In genomic region chr2:104447831-104448434, GRCh38 we compare ENCODE assay signal across 11 cellular contexts.
A peak's percentile ranks its signal among the peaks of the same experiment; 100 is the strongest.
DNase-seq lines count a peak whose midpoint lies in the region; ATAC-seq and TF ChIP-seq lines count a peak whose summit lies in the region.
"Had no signal": no experiment of that assay in that cellular context is flagged by ENCODE, and none has a peak within 500 bp of the region (broad histone marks: within the 10 kb centered on the region; RNA-seq: fewer than 3 reads in every experiment).

No MANE protein-coding gene starts in this region.

- peak; percentile 83 to 88 for TF ChIP-seq RAD21 in liver (IDR thresholded peaks at IDR 0.05)

- no peaks in the 10 kb centered on the region for H3K27me3 ChIP-seq in CD4-positive, alpha-beta memory T cell (ENCODE audit: insufficient read depth, low read length)
- H3K27me3 ChIP-seq in liver (ENCODE audit: control insufficient read depth in 4 of 4, insufficient read depth in 4 of 4, low read length in 3 of 4) (no peaks in the 10 kb centered on the region), HAP-1 (ENCODE audit: low read depth) (no peaks in the 10 kb centered on the region)

- H3K36me3 ChIP-seq in CD4-positive, alpha-beta memory T cell (ENCODE audit: insufficient read depth, low read length), result no peaks in the 10 kb centered on the region
- H3K36me3 ChIP-seq in liver (ENCODE audit: control insufficient read depth in 4 of 4, insufficient read depth in 3 of 4, low read depth in 1 of 4, low read length in 3 of 4) (no peaks in the 10 kb centered on the region), HAP-1 (replicated peaks) (no peaks in the 10 kb centered on the region)

- H3K4me1 ChIP-seq in CD4-positive, alpha-beta memory T cell (ENCODE audit: insufficient read depth, low read length), result peaks cover 4% of the 10 kb centered on the region
- H3K4me1 ChIP-seq in liver (ENCODE audit: control insufficient read depth in 4 of 4, insufficient read depth in 4 of 4, low read length in 3 of 4) (peaks cover 0 to 5% (median 0%) of the 10 kb centered on the region in 4 donors), HAP-1 (no peaks in the 10 kb centered on the region)
- H3K4me1 ChIP-seq: parathyroid adenoma had no signal

- no peak overlapping the region for H3K4me3 ChIP-seq in CD4-positive, alpha-beta memory T cell (ENCODE audit: low read length in 2 of 2)
- H3K4me3 ChIP-seq in liver (ENCODE audit: low read depth in 1 of 3, low read length in 3 of 3) (peak overlapping the region; percentile 45 to 68 (median 47)), HAP-1 (no peak overlapping the region)

- H3K27ac ChIP-seq in CD4-positive, alpha-beta memory T cell (ENCODE audit: low read depth, low read length), result no peak overlapping the region
- no peak overlapping the region for H3K27ac ChIP-seq in liver (ENCODE audit: low read depth in 1 of 2, low read length in 2 of 2)
- H3K27ac ChIP-seq: parathyroid adenoma had no signal

- DNase-seq in CD4-positive, alpha-beta memory T cell, result no peak
- DNase-seq in OCI-M1 (lab: John Stamatoyannopoulos, UW), result peak; percentile 43
- no peak for DNase-seq in HAP-1 (ENCODE audit: low spot score in 2 of 2)
- no peak for DNase-seq in HFFc6
- no peak for DNase-seq in effector CD4-positive, alpha-beta T cell
- DNase-seq: NCI-H1930, SW 1271 had no signal

- H3K27me3 Mint-ChIP-seq in CD4-positive, alpha-beta memory T cell, result no peaks in the 10 kb centered on the region
- no peaks in the 10 kb centered on the region for H3K27me3 Mint-ChIP-seq in HFFc6 (ENCODE audit: insufficient read depth)

- H3K9me3 ChIP-seq in CD4-positive, alpha-beta memory T cell (ENCODE audit: control insufficient read depth in 1 of 2, low read length in 2 of 2), result no peaks in the 10 kb centered on the region
- no peaks in the 10 kb centered on the region for H3K9me3 ChIP-seq in liver (ENCODE audit: control insufficient read depth in 4 of 4, low read length in 3 of 4)
- no peaks in the 10 kb centered on the region for H3K9me3 ChIP-seq in HAP-1

- H3K27ac Mint-ChIP-seq in CD4-positive, alpha-beta memory T cell, result peak overlapping the region in 2 of 7 donors; percentile 55 to 65
- H3K27ac Mint-ChIP-seq in HFFc6, result no peak overlapping the region

- H3K9me3 Mint-ChIP-seq in CD4-positive, alpha-beta memory T cell, result peaks cover 0 to 2% (median 0%) of the 10 kb centered on the region in 8 donors
- peaks cover 43% of the 10 kb centered on the region for H3K9me3 Mint-ChIP-seq in HFFc6

- 37% methylated on average over 2 of the region's 2 CpGs for WGBS in liver

- CTCF ChIA-PET in CD4-positive, alpha-beta memory T cell (lab: Charles Lee; ENCODE audit: partially characterized antibody), result interaction anchor here (0.6 kb wide), 1 partner anchor 148 kb away, joined by 3 read pairs; no protein-coding TSS in a partner anchor

- in situ Hi-C loops in HAP-1 (cut with MboI; ENCODE audit: low sequenced_read_pairs), result no loop called here

- peaks cover 0 to 8% (median 4%) of the 10 kb centered on the region in 4 donors for H3K4me1 Mint-ChIP-seq in CD4-positive, alpha-beta memory T cell
- no peaks in the 10 kb centered on the region for H3K4me1 Mint-ChIP-seq in HFFc6 (ENCODE audit: low read depth)

- intact Hi-C loops in CD4-positive, alpha-beta memory T cell (cut with micrococcal nuclease), result no loop called here

- POLR2A ChIA-PET in CD4-positive, alpha-beta memory T cell (lab: Charles Lee; ENCODE audit: partially characterized antibody), result no interaction called here

- H3K36me3 Mint-ChIP-seq in CD4-positive, alpha-beta memory T cell, result no peaks in the 10 kb centered on the region
- H3K36me3 Mint-ChIP-seq in HFFc6 (ENCODE audit: low read depth), result no peaks in the 10 kb centered on the region

- H3K4me3 Mint-ChIP-seq in CD4-positive, alpha-beta memory T cell, result peak overlapping the region in 6 of 8 donors; percentile 24 to 56 (median 44)
- no peak overlapping the region for H3K4me3 Mint-ChIP-seq in HFFc6

- ATAC-seq in GM18868 (IDR thresholded peaks at IDR 0.05; ENCODE audit: unreplicated experiment) (peak; percentile 58), HG02798 (IDR thresholded peaks at IDR 0.05; ENCODE audit: poor library complexity, unreplicated experiment) (no peak)

- peak overlapping the region in 1 of 2 donors; percentile 74 for H3K9ac ChIP-seq in liver (ENCODE audit: low read depth in 1 of 2, low read length in 2 of 2)
- H3K9ac ChIP-seq: parathyroid adenoma had no signal

- TF ChIP-seq CTCF in liver (IDR thresholded peaks at IDR 0.05; ENCODE audit: low read depth, low read length, missing input control) (peak; percentile 52), HFFc6 (IDR thresholded peaks at IDR 0.05) (no peak)

TF ChIP-seq in liver, 16 proteins besides CTCF, POLR2A, EP300 and RAD21:
- TF ChIP-seq YY1 (IDR thresholded peaks at IDR 0.05) (peak; percentile 59), EGR1 (IDR thresholded peaks at IDR 0.05; ENCODE audit: low read depth in 2 of 2) (no peak)

Comparison
In these comparisons a context has a peak if more than half of its experiments do, and no peak if none do; other contexts are left out.
1. H3K4me3 ChIP-seq: peak in liver (3 of 3); none in CD4-positive, alpha-beta memory T cell (0 of 2) and HAP-1 (single experiment).